8 cellular contexts compared by ENCODE assay signal in genomic region chr14:75050852-75051555, GRCh38. TPM values are rescaled to one million over a fixed set of nuclear protein-coding genes. Genes with fewer than 3 reads are reported as not detected.
A peak's percentile ranks its signal among the peaks of the same experiment; 100 is the strongest.
DNase-seq lines count a peak whose midpoint lies in the region; ATAC-seq and TF ChIP-seq lines count a peak whose summit lies in the region.

MLH3 (minus strand) TSS chr14:75051467; CDS start chr14:75049655, 1,812 bp downstream.

- H3K27ac ChIP-seq in dorsolateral prefrontal cortex (peak within 1 kb of the TSS; percentile 60 to 97 (median 91)), right lobe of liver (peak within 1 kb of the TSS; percentile 85 to 90 (median 85))

- no peaks in the 10 kb centered on the region for H3K9me3 ChIP-seq in right lobe of liver

- H3K4me1 Mint-ChIP-seq in activated CD4-positive, alpha-beta memory T cell treated with anti-CD3 and anti-CD28 coated beads, Interleukin-2, amount 10 ng/mL, durations not matched to agents 7 days and 5 days = peaks cover 68% of the 10 kb centered on the region

- H3K36me3 Mint-ChIP-seq in activated CD4-positive, alpha-beta memory T cell treated with anti-CD3 and anti-CD28 coated beads, Interleukin-2, amount 10 ng/mL, durations not matched to agents 7 days and 5 days (ENCODE audit: low read depth) = peaks cover 57% of the 10 kb centered on the region

- no peaks in the 10 kb centered on the region for H3K27me3 ChIP-seq in dorsolateral prefrontal cortex
- H3K27me3 ChIP-seq in right lobe of liver = no peaks in the 10 kb centered on the region

- DNase-seq in AG08396 (ENCODE audit: low spot score) (peak; percentile 92), NCI-H748 treated with DMSO at 0.1 percent for 48 hours (lab: John Stamatoyannopoulos, UW) (peak; percentile 89), dorsolateral prefrontal cortex (peak; percentile 68 to 90 (median 80)), right lobe of liver (peak; percentile 86 to 89 (median 88))
- DNase-seq in activated CD4-positive, alpha-beta memory T cell treated with anti-CD3 and anti-CD28 coated beads, Interleukin-2, amount 10 ng/mL, durations not matched to agents 7 days and 5 days = peak; percentile 79
- DNase-seq in stimulated activated CD4-positive, alpha-beta T cell treated with anti-CD3 and anti-CD28 coated beads, Interleukin-4, amount 100 ng/mL, for 24 hours = peak; percentile 79

- no peaks in the 10 kb centered on the region for H3K9me3 Mint-ChIP-seq in activated CD4-positive, alpha-beta memory T cell treated with anti-CD3 and anti-CD28 coated beads, Interleukin-2, amount 10 ng/mL, durations not matched to agents 7 days and 5 days

- intact Hi-C loops in dorsolateral prefrontal cortex (cut with DNase I) = loop anchor here in 1 of 2 donors (2.0 to 5.0 kb wide), 2 partner anchors 18 to 49 kb away; partner anchors contain the start of genes EIF2B2 and ZC2HC1C
- intact Hi-C loops in right lobe of liver (cut with DNase I) = no loop called here

- H3K4me1 ChIP-seq in right lobe of liver = peaks cover 0 to 7% (median 3%) of the 10 kb centered on the region in 4 donors

- CTCF ChIA-PET in activated CD4-positive, alpha-beta memory T cell treated with anti-CD3 and anti-CD28 coated beads, Interleukin-2, amount 10 ng/mL, durations not matched to agents 7 days and 5 days (lab: Charles Lee) = interaction anchor here (0.6 to 2.2 kb wide), 5 partner anchors 12 to 208 kb away, joined by 5 to 13 read pairs (median 6); partner anchors contain the start of genes ACYP1 and ZC2HC1C

- H3K27ac Mint-ChIP-seq in activated CD4-positive, alpha-beta memory T cell treated with anti-CD3 and anti-CD28 coated beads, Interleukin-2, amount 10 ng/mL, durations not matched to agents 7 days and 5 days = peak within 1 kb of the TSS; percentile 73

- 1% methylated on average over 15 of the region's 59 CpGs for WGBS in right lobe of liver (ENCODE audit: insufficient coverage, low coverage, low lambda C conversion rate, missing lambda C conversion rate)

- H3K27me3 Mint-ChIP-seq in activated CD4-positive, alpha-beta memory T cell treated with anti-CD3 and anti-CD28 coated beads, Interleukin-2, amount 10 ng/mL, durations not matched to agents 7 days and 5 days = no peaks in the 10 kb centered on the region

- TF ChIP-seq POLR2A in GM19099 (IDR thresholded peaks at IDR 0.05; ENCODE audit: extremely low read depth, insufficient read length, low read depth) (peak; percentile 81), right lobe of liver (IDR thresholded peaks at IDR 0.05) (peak; percentile 86)

- peak in 36 of 56 donors; percentile 6 to 55 (median 27) for TF ChIP-seq CTCF in dorsolateral prefrontal cortex (IDR thresholded peaks at IDR 0.05 in 54 of 56, conservative IDR thresholded peaks at IDR 0.05 in 2 of 56; ENCODE audit: low read depth in 1 of 56, partially characterized antibody in 56 of 56)
- no peak for TF ChIP-seq CTCF in right lobe of liver (IDR thresholded peaks at IDR 0.05)

- H3K4me3 Mint-ChIP-seq in activated CD4-positive, alpha-beta memory T cell treated with anti-CD3 and anti-CD28 coated beads, Interleukin-2, amount 10 ng/mL, durations not matched to agents 7 days and 5 days = peak within 1 kb of the TSS; percentile 84

- peak within 1 kb of the TSS; percentile 59 to 86 (median 77) for H3K4me3 ChIP-seq in dorsolateral prefrontal cortex
- peak within 1 kb of the TSS; percentile 47 to 72 (median 65) for H3K4me3 ChIP-seq in right lobe of liver

- ATAC-seq in HG03520 (IDR thresholded peaks at IDR 0.05; ENCODE audit: unreplicated experiment) (peak; percentile 76), right lobe of liver (peak; percentile 92 to 97 (median 95))

- POLR2A ChIA-PET in activated CD4-positive, alpha-beta memory T cell treated with anti-CD3 and anti-CD28 coated beads, Interleukin-2, amount 10 ng/mL, durations not matched to agents 7 days and 5 days (lab: Charles Lee) = interaction anchor here (0.7 to 2.6 kb wide), 5 partner anchors 13 to 75 kb away, joined by 3 to 18 read pairs (median 4); partner anchors contain the start of genes ACYP1, NEK9 and ZC2HC1C

- no peaks in the 10 kb centered on the region for H3K36me3 ChIP-seq in right lobe of liver

RNA-seq across cellular contexts. Expression of gene MLH3, which starts in this region (rescaled TPM):
- total RNA-seq in activated CD4-positive, alpha-beta memory T cell treated with anti-CD3 and anti-CD28 coated beads, Interleukin-2, amount 10 ng/mL, durations not matched to agents 7 days and 5 days = 10 to 100 TPM; 16.0 to 16.6 TPM
- 10 to 100 TPM; 31.8 to 59.8 (median 43.1) TPM for total RNA-seq in dorsolateral prefrontal cortex
- total RNA-seq in right lobe of liver = 10 to 100 TPM in 5 of 6 experiments, 1 to 10 TPM in 1; 9.6 to 20.2 (median 13.2) TPM

Comparison
In these comparisons a context has a peak if more than half of its experiments do, and no peak if none do; other contexts are left out.
1. Peak in every context shown above with its lines: DNase-seq, ATAC-seq, H3K4me3 ChIP-seq and H3K27ac ChIP-seq.
2. CTCF ChIP-seq: peak in dorsolateral prefrontal cortex (36 of 56); none in right lobe of liver (0 of 4).